ENCODE assay signal across 11 cellular contexts in genomic region chr17:15920758-15921239, GRCh38. TPM values are rescaled to one million over a fixed set of nuclear protein-coding genes. Genes with fewer than 3 reads are reported as not detected.
DNase-seq lines count a peak whose midpoint lies in the region; ATAC-seq and TF ChIP-seq lines count a peak whose summit lies in the region.
"Had no signal": no experiment of that assay in that cellular context is flagged by ENCODE, and none has a peak within 500 bp of the region (broad histone marks: within the 10 kb centered on the region; RNA-seq: fewer than 3 reads in every experiment).

No MANE protein-coding gene starts in this region.

- H3K27ac ChIP-seq in RWPE1 = peak overlapping the region; percentile 71

- peaks cover 22% of the 10 kb centered on the region for H3K27me3 Mint-ChIP-seq in activated T-cell treated with anti-CD3 and anti-CD28 coated beads, Interleukin-2, amount 50 U/mL, for 4 hours (ENCODE audit: low read depth)

- POLR2A ChIA-PET in RWPE1 (lab: Yijun Ruan, JAX; ENCODE audit: low non-redundant PET) = no interaction called here

- H3K4me3 ChIP-seq in fibroblast of pulmonary artery (replicated peaks; ENCODE audit: low read depth, low read length) = no peak overlapping the region

- TF ChIP-seq CTCF in RWPE1 (conservative IDR thresholded peaks at IDR 0.05; ENCODE audit: low read depth) (no peak), fibroblast of pulmonary artery (IDR thresholded peaks at IDR 0.05; ENCODE audit: low read length, missing control alignments) (no peak)

- peaks cover 5% of the 10 kb centered on the region for H3K9me3 Mint-ChIP-seq in activated T-cell treated with anti-CD3 and anti-CD28 coated beads, Interleukin-2, amount 50 U/mL, for 4 hours
- H3K9me3 Mint-ChIP-seq: dendritic cell treated with granulocyte-macrophage colony-stimulating factor and Interleukin-4, amounts not matched to agents 40 ng/mL and 50 ng/mL, for 4 days had no signal

- CTCF ChIA-PET in RWPE1 (lab: Yijun Ruan, JAX) = interaction anchor here (0.6 kb wide), 1 partner anchor 21 kb away, joined by 3 read pairs; no protein-coding TSS in a partner anchor

- H3K4me1 Mint-ChIP-seq in activated T-cell treated with anti-CD3 and anti-CD28 coated beads, Interleukin-2, amount 50 U/mL, for 4 hours (ENCODE audit: low read depth) = no peaks in the 10 kb centered on the region

- DNase-seq in 8988T (peak; percentile 65), GOT3 (lab: John Stamatoyannopoulos, UW) (peak; percentile 60), RWPE1 (ENCODE audit: low spot score) (peak; percentile 65), fibroblast of pulmonary artery (ENCODE audit: low read depth) (peak; percentile 100)
- no peak for DNase-seq in activated T-cell treated with anti-CD3 and anti-CD28 coated beads, Interleukin-2, amount 50 U/mL, for 4 hours
- DNase-seq: stimulated activated CD4-positive, alpha-beta T cell treated with anti-CD3 and anti-CD28 coated beads, Interleukin-12 subunit alpha, Interleukin-12 subunit beta, amount 100 ng/mL, for 4 hours had no signal

- no peaks in the 10 kb centered on the region for H3K36me3 Mint-ChIP-seq in activated T-cell treated with anti-CD3 and anti-CD28 coated beads, Interleukin-2, amount 50 U/mL, for 4 hours (ENCODE audit: insufficient read depth)

- no peak overlapping the region for H3K4me3 Mint-ChIP-seq in activated T-cell treated with anti-CD3 and anti-CD28 coated beads, Interleukin-2, amount 50 U/mL, for 4 hours
- H3K4me3 Mint-ChIP-seq: dendritic cell treated with granulocyte-macrophage colony-stimulating factor and Interleukin-4, amounts not matched to agents 40 ng/mL and 50 ng/mL, for 4 days had no signal

- ATAC-seq in activated T-cell treated with anti-CD3 and anti-CD28 coated beads, Interleukin-2, amount 50 U/mL, for 4 hours = no peak
- no peak for ATAC-seq in HG02798 (IDR thresholded peaks at IDR 0.05; ENCODE audit: poor library complexity, unreplicated experiment)
- no peak for ATAC-seq in HG02642 (IDR thresholded peaks at IDR 0.05; ENCODE audit: poor library complexity, unreplicated experiment)
- no peak for ATAC-seq in GM21723 (IDR thresholded peaks at IDR 0.05; ENCODE audit: unreplicated experiment)
- ATAC-seq: left colon had no signal

RNA-seq across cellular contexts. Expression of gene ADORA2B, which starts 24.1 kb away (rescaled TPM):
- 1 to 10 TPM in 2 of 3 donors, under 1 TPM in 1; 0.32 to 1.2 (median 1.1) TPM for total RNA-seq in activated T-cell treated with anti-CD3 and anti-CD28 coated beads, Interleukin-2, amount 50 U/mL, for 4 hours
